In genomic region chr4:132097046-132097445, GRCh38 we compare ENCODE assay signal across 20 cellular contexts.
"Had no signal": no experiment of that assay in that cellular context is flagged by ENCODE, and none has a peak within 500 bp of the region (broad histone marks: within the 10 kb centered on the region; RNA-seq: fewer than 3 reads in every experiment).

No MANE protein-coding gene starts in this region.

- H3K9me3 Mint-ChIP-seq: nephron had no signal

- H3K4me2 ChIP-seq: hepatocyte had no signal

- H3K4me1 Mint-ChIP-seq: naive B cell, nephron had no signal

- H3K27ac ChIP-seq: coronary artery, dorsolateral prefrontal cortex, hepatocyte, neutrophil, right atrium auricular region, sigmoid colon, skin epidermis, stomach had no signal

- ATAC-seq: left cardiac atrium, left ventricle myocardium superior had no signal

- DNase-seq: dorsolateral prefrontal cortex; effector CD8-positive, alpha-beta T cell; foreskin melanocyte; head of caudate nucleus; kidney; left cardiac atrium; left ventricle myocardium superior; mesendoderm; naive B cell; sigmoid colon; stimulated activated naive CD4-positive, alpha-beta T cell; stomach; trophoblast cell had no signal

- H3K27ac Mint-ChIP-seq: naive B cell, nephron had no signal

- H3K9me3 ChIP-seq: neutrophil, right atrium auricular region, stomach had no signal

- H3K4me3 ChIP-seq: coronary artery, dorsolateral prefrontal cortex, hepatocyte, lung, right atrium auricular region, sigmoid colon, skin epidermis, stomach had no signal

- H3K4me1 ChIP-seq: right atrium auricular region, sigmoid colon, stomach had no signal

- H3K79me2 ChIP-seq: hepatocyte had no signal

- H2AFZ ChIP-seq: hepatocyte had no signal

- H3K27me3 ChIP-seq: dorsolateral prefrontal cortex, hepatocyte, neutrophil, right atrium auricular region, sigmoid colon, stomach had no signal

- H3K36me3 Mint-ChIP-seq: naive B cell had no signal

- H3K36me3 ChIP-seq: neutrophil, right atrium auricular region, sigmoid colon, stomach had no signal

- H3K4me3 Mint-ChIP-seq: naive B cell, nephron had no signal

- H3K27me3 Mint-ChIP-seq: naive B cell had no signal
